In genomic region chr1:20430355-20431290, GRCh38 we compare ENCODE assay signal across 8 cellular contexts. TPM values are rescaled to one million over a fixed set of nuclear protein-coding genes. Genes with fewer than 3 reads are reported as not detected.
A peak's percentile ranks its signal among the peaks of the same experiment; 100 is the strongest.
DNase-seq lines count a peak whose midpoint lies in the region; ATAC-seq, FAIRE-seq and TF ChIP-seq lines count a peak whose summit lies in the region.

No MANE protein-coding gene starts in this region.

- ATAC-seq in Right ventricle myocardium superior (ENCODE audit: poor library complexity) = peak; percentile 63
- ATAC-seq in gastrocnemius medialis = no peak
- no peak for ATAC-seq in GM21381 (IDR thresholded peaks at IDR 0.05; ENCODE audit: unreplicated experiment)
- no peak for ATAC-seq in GM19463 (IDR thresholded peaks at IDR 0.05; ENCODE audit: unreplicated experiment)

- H3K27ac ChIP-seq in gastrocnemius medialis = no peak overlapping the region

- DNase-seq in GM06990 (ENCODE audit: extremely low read depth, insufficient read length) (no peak), NCI-H1105 (lab: John Stamatoyannopoulos, UW) (peak; percentile 55), Right ventricle myocardium superior (no peak), gastrocnemius medialis (no peak), H54 (ENCODE audit: insufficient read length, low spot score) (no peak)
- peak; percentile 34 for DNase-seq in activated T-cell treated with anti-CD3 and anti-CD28 coated beads, Interleukin-2, amount 50 U/mL, for 1 hour

- H3K4me1 ChIP-seq in gastrocnemius medialis = no peaks in the 10 kb centered on the region

- in situ Hi-C loops in gastrocnemius medialis (cut with MboI; ENCODE audit: low sequenced_read_pairs in 4 of 4) = no loop called here

- TF ChIP-seq POLR2A in gastrocnemius medialis (IDR thresholded peaks at IDR 0.05) = no peak
- no peak for TF ChIP-seq POLR2A in H54 (IDR thresholded peaks at IDR 0.05; ENCODE audit: low read depth, low read length)

- TF ChIP-seq CTCF in GM06990 (IDR thresholded peaks at IDR 0.05; ENCODE audit: insufficient read depth, low read length, poor library complexity, severe bottlenecking) (peak; percentile 93), gastrocnemius medialis (IDR thresholded peaks at IDR 0.05 in 4 of 5, conservative IDR thresholded peaks at IDR 0.05 in 1 of 5) (peak; percentile 38 to 64 (median 63))

- H3K4me3 ChIP-seq in GM06990 (replicated peaks; ENCODE audit: low read depth, low read length) (no peak overlapping the region), gastrocnemius medialis (no peak overlapping the region)

- intact Hi-C loops in Right ventricle myocardium superior (cut with DNase I) (loop anchor here (5.0 kb wide), 1 partner anchor 218 kb away; no protein-coding TSS in a partner anchor), gastrocnemius medialis (cut with DNase I; ENCODE audit: low total_unique reads) (loop anchor here (5.0 kb wide), 1 partner anchor 213 kb away; no protein-coding TSS in a partner anchor)

- no peaks in the 10 kb centered on the region for H3K9me3 ChIP-seq in gastrocnemius medialis

- no peaks in the 10 kb centered on the region for H3K36me3 ChIP-seq in GM06990 (ENCODE audit: control insufficient read depth, insufficient read depth, low read length)
- H3K36me3 ChIP-seq in gastrocnemius medialis = no peaks in the 10 kb centered on the region

- FAIRE-seq in H54 (lab: Jason Lieb, UNC) = no peak

- H3K27me3 ChIP-seq in GM06990 (replicated peaks; ENCODE audit: control insufficient read depth, insufficient read depth, low read length) = peaks cover 1% of the 10 kb centered on the region; the same call in 1 of the 2 replicates
- peaks cover 4 to 8% (median 6%) of the 10 kb centered on the region in 3 donors for H3K27me3 ChIP-seq in gastrocnemius medialis

RNA-seq across cellular contexts. Expression of gene CAMK2N1, which starts 55.4 kb away (rescaled TPM):
- total RNA-seq in Right ventricle myocardium superior = 10.0 TPM
- 1 to 10 TPM; 1.3 to 2.5 (median 1.5) TPM for total RNA-seq in gastrocnemius medialis

Comparison
In these comparisons a context has a peak if more than half of its experiments do, and no peak if none do; other contexts are left out.
1. DNase-seq: peak in NCI-H1105 (single experiment) and activated T-cell treated with anti-CD3 and anti-CD28 coated beads, Interleukin-2, amount 50 U/mL, for 1 hour (single experiment); none in GM06990 (single experiment), Right ventricle myocardium superior (single experiment), gastrocnemius medialis (0 of 2) and H54 (single experiment).